In the genomic region with DNA sequence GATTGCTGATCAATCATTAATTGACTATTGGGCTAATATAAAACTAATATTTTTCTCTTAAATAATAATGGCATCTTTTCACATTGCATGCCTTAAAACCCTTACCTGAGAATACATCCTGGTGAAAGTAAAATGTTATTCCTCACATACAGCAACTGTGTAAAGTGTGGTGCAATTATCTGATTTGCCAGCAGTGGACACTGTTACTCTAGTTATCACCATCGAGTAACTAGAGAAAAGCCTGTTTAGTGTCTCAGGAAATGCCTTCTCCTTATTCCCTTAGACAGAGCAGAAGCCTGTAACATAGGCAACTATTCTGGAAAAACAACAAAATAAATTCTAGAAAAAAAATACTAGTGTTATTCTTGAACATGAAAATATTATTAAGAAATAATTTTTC, we compare ENCODE assay signal across 8 cellular contexts.
DNase-seq lines count a peak whose midpoint lies in the region; ATAC-seq and TF ChIP-seq lines count a peak whose summit lies in the region.

No MANE protein-coding gene starts in this region.

- H3K27me3 ChIP-seq in sigmoid colon, result no peaks in the 10 kb centered on the region
- no peaks in the 10 kb centered on the region for H3K27me3 ChIP-seq in CD8-positive, alpha-beta memory T cell (ENCODE audit: insufficient read depth, low read length, poor library complexity, severe bottlenecking)

- intact Hi-C loops in sigmoid colon (cut with DNase I), result loop anchor here (10.0 kb wide), 1 partner anchor 613 kb away; no protein-coding TSS in a partner anchor

- 0 to 4% methylated on average over 1 of the region's 1 CpG for WGBS in sigmoid colon, 2 donors

- H3K36me3 Mint-ChIP-seq in CD8-positive, alpha-beta memory T cell, result no peaks in the 10 kb centered on the region

- no peaks in the 10 kb centered on the region for H3K4me1 Mint-ChIP-seq in CD8-positive, alpha-beta memory T cell

- no peaks in the 10 kb centered on the region for H3K36me3 ChIP-seq in sigmoid colon
- no peaks in the 10 kb centered on the region for H3K36me3 ChIP-seq in CD8-positive, alpha-beta memory T cell (ENCODE audit: insufficient read depth, low read length)

- POLR2A ChIA-PET in RWPE1 (lab: Yijun Ruan, JAX; ENCODE audit: low non-redundant PET), result no interaction called here
- POLR2A ChIA-PET in CD8-positive, alpha-beta memory T cell (lab: Charles Lee), result no interaction called here

- in situ Hi-C loops in KBM-7 (cut with MboI; ENCODE audit: low pct_unique_long_range_greater_than_20kb, low sequenced_read_pairs), result no loop called here

- H3K27ac ChIP-seq in RWPE1 (no peak overlapping the region), sigmoid colon (no peak overlapping the region)
- H3K27ac ChIP-seq in CD8-positive, alpha-beta memory T cell (ENCODE audit: low read depth, low read length), result no peak overlapping the region

- no peak overlapping the region for H3K4me3 ChIP-seq in sigmoid colon
- no peak overlapping the region for H3K4me3 ChIP-seq in CD8-positive, alpha-beta memory T cell (ENCODE audit: low read length)

- no peaks in the 10 kb centered on the region for H3K4me1 ChIP-seq in sigmoid colon
- H3K4me1 ChIP-seq in CD8-positive, alpha-beta memory T cell (ENCODE audit: insufficient read depth, low read length), result no peaks in the 10 kb centered on the region

- peaks cover 0 to 2% (median 0%) of the 10 kb centered on the region in 5 donors for H3K9me3 Mint-ChIP-seq in CD8-positive, alpha-beta memory T cell

- no peak overlapping the region for H3K27ac Mint-ChIP-seq in CD8-positive, alpha-beta memory T cell

- no peak for TF ChIP-seq EP300 in sigmoid colon (IDR thresholded peaks at IDR 0.05)

- H3K27me3 Mint-ChIP-seq in CD8-positive, alpha-beta memory T cell, result peaks cover 2 to 9% of the 10 kb centered on the region in 2 donors

- H3K9me3 ChIP-seq in sigmoid colon, result no peaks in the 10 kb centered on the region
- H3K9me3 ChIP-seq in CD8-positive, alpha-beta memory T cell (ENCODE audit: low read length), result no peaks in the 10 kb centered on the region

- no peak overlapping the region for H3K4me3 Mint-ChIP-seq in CD8-positive, alpha-beta memory T cell

- ATAC-seq in GM19351 (IDR thresholded peaks at IDR 0.05; ENCODE audit: unreplicated experiment), result peak; percentile 74

- CTCF ChIA-PET in RWPE1 (lab: Yijun Ruan, JAX), result interaction anchor here (1.2 to 1.8 kb wide), 2 partner anchors 614 to 621 kb away, joined by 3 to 19 read pairs; no protein-coding TSS in a partner anchor
- CTCF ChIA-PET in CD8-positive, alpha-beta memory T cell (lab: Charles Lee), result no interaction called here

- TF ChIP-seq CTCF in RWPE1 (conservative IDR thresholded peaks at IDR 0.05; ENCODE audit: low read depth) (peak; percentile 58), sigmoid colon (IDR thresholded peaks at IDR 0.05) (peak; percentile 48 to 88 (median 59))

- no peak for TF ChIP-seq POLR2A in sigmoid colon (IDR thresholded peaks at IDR 0.05)

- DNase-seq in AML-193 (lab: John Stamatoyannopoulos, UW) (peak; percentile 20 to 22), KBM-7 (peak; percentile 37), RWPE1 (ENCODE audit: low spot score) (peak; percentile 20), foreskin melanocyte (peak; percentile 17), sigmoid colon (no peak), RPMI8226 (no peak)
- DNase-seq in CD8-positive, alpha-beta memory T cell, result no peak

Comparison
In these comparisons a context has a peak if more than half of its experiments do, and no peak if none do; other contexts are left out.
1. DNase-seq: peak in AML-193 (2 of 2), KBM-7 (single experiment), RWPE1 (single experiment) and foreskin melanocyte (single experiment); none in sigmoid colon (single experiment), RPMI8226 (single experiment) and CD8-positive, alpha-beta memory T cell (0 of 5).